In the genomic region with DNA sequence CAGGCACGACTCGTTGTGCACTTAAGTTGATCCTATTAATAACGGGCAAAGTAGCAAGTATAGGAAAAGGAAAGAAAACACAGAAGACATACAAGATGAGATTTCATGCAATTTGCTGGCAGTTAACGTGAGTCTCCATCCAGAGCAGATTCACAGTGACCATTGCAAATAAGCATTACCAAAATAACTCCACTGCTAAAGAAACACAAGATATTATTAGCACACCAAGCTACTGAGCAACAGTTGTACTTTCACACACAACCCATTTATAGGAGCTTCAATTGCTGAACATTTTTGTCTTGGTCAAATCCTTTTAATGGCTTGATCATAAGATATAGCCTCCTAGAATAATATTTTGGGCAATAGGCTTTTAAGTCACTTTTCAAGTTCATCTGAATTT, we compare ENCODE assay signal across 2 cellular contexts.
TF ChIP-seq lines count a peak whose summit lies in the region.

No MANE protein-coding gene starts in this region.

TF ChIP-seq in IMR-90, 13 proteins besides CTCF, POLR2A, EP300 and RAD21:
- TF ChIP-seq MAFK (IDR thresholded peaks at IDR 0.05; ENCODE audit: low read depth, low read length) (no peak), RFX5 (IDR thresholded peaks at IDR 0.05; ENCODE audit: low read depth, low read length) (no peak), RCOR1 (IDR thresholded peaks at IDR 0.05; ENCODE audit: insufficient replicate concordance, low read length) (no peak), CHD1 (IDR thresholded peaks at IDR 0.05; ENCODE audit: low read depth, low read length) (no peak), NFE2L2 (IDR thresholded peaks at IDR 0.05; ENCODE audit: low read depth, low read length) (no peak), MXI1 (IDR thresholded peaks at IDR 0.05; ENCODE audit: borderline replicate concordance, low read depth, low read length) (no peak)

TF ChIP-seq in GM12878, 131 proteins besides CTCF, POLR2A, EP300 and RAD21:
- TF ChIP-seq ZNF592 (IDR thresholded peaks at IDR 0.05) = no peak
- no peak for TF ChIP-seq IRF5 (IDR thresholded peaks at IDR 0.05; ENCODE audit: borderline replicate concordance)
- TF ChIP-seq RELA (IDR thresholded peaks at IDR 0.05; ENCODE audit: borderline replicate concordance, partially characterized antibody) = no peak
- TF ChIP-seq, protein P1, sequence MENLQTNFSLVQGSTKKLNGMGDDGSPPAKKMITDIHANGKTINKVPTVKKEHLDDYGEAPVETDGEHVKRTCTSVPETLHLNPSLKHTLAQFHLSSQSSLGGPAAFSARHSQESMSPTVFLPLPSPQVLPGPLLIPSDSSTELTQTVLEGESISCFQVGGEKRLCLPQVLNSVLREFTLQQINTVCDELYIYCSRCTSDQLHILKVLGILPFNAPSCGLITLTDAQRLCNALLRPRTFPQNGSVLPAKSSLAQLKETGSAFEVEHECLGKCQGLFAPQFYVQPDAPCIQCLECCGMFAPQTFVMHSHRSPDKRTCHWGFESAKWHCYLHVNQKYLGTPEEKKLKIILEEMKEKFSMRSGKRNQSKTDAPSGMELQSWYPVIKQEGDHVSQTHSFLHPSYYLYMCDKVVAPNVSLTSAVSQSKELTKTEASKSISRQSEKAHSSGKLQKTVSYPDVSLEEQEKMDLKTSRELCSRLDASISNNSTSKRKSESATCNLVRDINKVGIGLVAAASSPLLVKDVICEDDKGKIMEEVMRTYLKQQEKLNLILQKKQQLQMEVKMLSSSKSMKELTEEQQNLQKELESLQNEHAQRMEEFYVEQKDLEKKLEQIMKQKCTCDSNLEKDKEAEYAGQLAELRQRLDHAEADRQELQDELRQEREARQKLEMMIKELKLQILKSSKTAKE (IDR thresholded peaks at IDR 0.05; ENCODE audit: low read depth, poor library complexity, severe bottlenecking) = no peak
- no peak for TF ChIP-seq SIN3A (IDR thresholded peaks at IDR 0.05; ENCODE audit: low read depth, low read length)
- TF ChIP-seq ESRRA (IDR thresholded peaks at IDR 0.05; ENCODE audit: low read length) = no peak
